ENCODE assay signal across 1 cellular context in genomic region chr12:116347265-116347664, GRCh38.
TF ChIP-seq lines count a peak whose summit lies in the region.

No MANE protein-coding gene starts in this region.

TF ChIP-seq in IMR-90, 13 proteins besides CTCF, POLR2A, EP300 and RAD21 (continued from another document):
- no peak for TF ChIP-seq RCOR1 (IDR thresholded peaks at IDR 0.05; ENCODE audit: insufficient replicate concordance, low read length)
- TF ChIP-seq BHLHE40 (IDR thresholded peaks at IDR 0.05; ENCODE audit: low read depth, low read length), result no peak
- no peak for TF ChIP-seq RFX5 (IDR thresholded peaks at IDR 0.05; ENCODE audit: low read depth, low read length)
- no peak for TF ChIP-seq USF2 (IDR thresholded peaks at IDR 0.05; ENCODE audit: low read depth, low read length)
- no peak for TF ChIP-seq CEBPB (IDR thresholded peaks at IDR 0.05; ENCODE audit: low read depth, low read length)
- TF ChIP-seq CHD1 (IDR thresholded peaks at IDR 0.05; ENCODE audit: low read depth, low read length), result no peak
- TF ChIP-seq MAZ (IDR thresholded peaks at IDR 0.05; ENCODE audit: borderline replicate concordance, low read depth, low read length), result no peak
- no peak for TF ChIP-seq NFE2L2 (IDR thresholded peaks at IDR 0.05; ENCODE audit: low read depth, low read length)
- no peak for TF ChIP-seq FOS (IDR thresholded peaks at IDR 0.05; ENCODE audit: low read depth, low read length)
